Comparison of ENCODE assay signal across 11 cellular contexts in the genomic region with DNA sequence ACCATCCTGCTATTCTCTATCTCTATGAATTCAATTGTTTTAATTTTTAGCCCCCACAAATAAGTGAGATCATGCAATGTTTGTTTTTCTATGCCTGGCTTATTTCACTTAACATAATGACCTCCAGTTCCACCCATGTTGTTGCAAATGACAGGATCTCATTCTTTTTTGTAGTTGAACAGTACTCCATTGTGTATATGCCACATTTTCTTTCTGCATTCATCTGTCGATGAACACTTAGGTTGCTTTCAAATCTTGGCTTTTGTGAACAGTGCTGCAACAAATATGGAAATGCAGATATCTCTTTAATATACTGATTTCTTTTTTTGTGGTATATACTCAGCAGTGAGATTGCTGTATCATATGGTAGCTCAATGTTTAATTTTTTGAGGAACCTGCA. TPM values are rescaled to one million over a fixed set of nuclear protein-coding genes. Genes with fewer than 3 reads are reported as not detected.
"Had no signal": no experiment of that assay in that cellular context is flagged by ENCODE, and none has a peak within 500 bp of the region (broad histone marks: within the 10 kb centered on the region; RNA-seq: fewer than 3 reads in every experiment).

No MANE protein-coding gene starts in this region.

- FAIRE-seq: HepG2 had no signal

- H3K4me1 Mint-ChIP-seq: IgD-negative memory B cell had no signal

- H3K27ac ChIP-seq: GM23248, HL-60 had no signal

- H3K9me3 Mint-ChIP-seq: HFFc6 had no signal

- H3K27me3 Mint-ChIP-seq: IgD-negative memory B cell had no signal

- DNase-seq: GM23248, GOT3, H7, HFFc6 had no signal

- H3K4me3 ChIP-seq: GM23248, HAP-1 had no signal

- H3K27ac Mint-ChIP-seq: HFFc6, IgD-negative memory B cell had no signal

- H3K4me3 Mint-ChIP-seq: HFFc6, IgD-negative memory B cell had no signal

- ATAC-seq: HCT116, HepG2 had no signal

- H3K9me3 ChIP-seq: HAP-1 had no signal

RNA-seq across cellular contexts. Expression of gene RETNLB, which starts 58.7 kb away (rescaled TPM):
- total RNA-seq: GM23248, H4, H7, HepG2, HFFc6, HT1080 had no signal
- polyA plus RNA-seq: GM23248, HepG2, IgD-negative memory B cell had no signal
